ENCODE assay signal across 8 cellular contexts in genomic region chr2:205877501-205877900, GRCh38.
"Had no signal": no experiment of that assay in that cellular context is flagged by ENCODE, and none has a peak within 500 bp of the region (broad histone marks: within the 10 kb centered on the region; RNA-seq: fewer than 3 reads in every experiment).

No MANE protein-coding gene starts in this region.

- DNase-seq: GDM1, GF-D8 had no signal

- FAIRE-seq: G401.6, GM12878, GM12891, GM12892, GM18507, GM19239 had no signal
